Comparison of ENCODE assay signal across 18 cellular contexts in the genomic region with DNA sequence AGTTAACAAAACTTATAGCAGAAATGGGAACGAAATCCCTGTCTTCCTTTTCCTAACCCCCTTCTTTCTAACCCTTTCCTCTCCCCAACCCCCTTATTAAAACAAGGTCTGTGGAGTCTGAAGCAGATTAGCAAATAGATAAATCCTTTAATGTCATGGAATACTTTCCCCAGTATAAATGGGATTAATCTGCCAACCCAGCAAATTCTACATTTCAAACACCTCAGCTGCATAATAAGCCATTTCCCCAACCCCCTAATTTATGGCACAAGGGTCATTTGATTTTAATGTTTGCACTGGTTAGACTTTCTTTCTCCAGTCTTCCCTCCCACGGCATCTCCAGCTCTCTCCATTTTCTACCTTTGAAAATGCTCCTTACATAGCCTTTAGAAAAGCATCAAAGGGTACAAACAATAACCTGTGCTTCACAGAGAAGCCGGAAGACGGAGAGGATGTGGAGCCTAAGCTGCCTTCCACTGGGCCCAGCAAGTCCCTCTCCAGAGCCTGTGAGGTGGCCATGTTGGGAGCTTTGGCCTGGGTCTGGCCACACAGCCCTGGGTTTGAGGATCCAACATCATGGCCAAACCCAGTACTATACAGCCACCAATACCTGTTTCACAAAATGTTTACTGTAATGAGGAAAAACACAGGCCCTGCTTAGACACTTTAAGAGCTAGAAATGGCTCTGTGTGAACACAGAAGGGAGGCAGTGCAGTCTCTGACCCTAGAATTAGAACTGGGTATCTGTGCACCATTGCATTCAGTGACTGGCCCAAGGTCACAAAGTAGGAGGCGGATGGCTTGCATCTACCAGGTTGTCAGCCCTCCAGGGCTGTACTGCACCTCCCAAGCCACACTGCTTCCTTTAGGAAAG. TPM values are rescaled to one million over a fixed set of nuclear protein-coding genes. Genes with fewer than 3 reads are reported as not detected.
DNase-seq lines count a peak whose midpoint lies in the region; ATAC-seq and TF ChIP-seq lines count a peak whose summit lies in the region.
"Had no signal": no experiment of that assay in that cellular context is flagged by ENCODE, and none has a peak within 500 bp of the region (broad histone marks: within the 10 kb centered on the region; RNA-seq: fewer than 3 reads in every experiment).

No MANE protein-coding gene starts in this region.

- intact Hi-C loops in A673 (cut with micrococcal nuclease; ENCODE audit: unreplicated experiment) (no loop called here), MCF 10A (cut with micrococcal nuclease) (no loop called here)
- intact Hi-C loops in naive thymus-derived CD4-positive, alpha-beta T cell (cut with micrococcal nuclease), result no loop called here

- POLR2A ChIA-PET in A673 (lab: Charles Lee; ENCODE audit: low non-redundant PET), result no interaction called here
- POLR2A ChIA-PET in MCF 10A (lab: Yijun Ruan, JAX), result interaction anchor here (0.7 to 2.3 kb wide), 3 partner anchors 57 to 320 kb away, joined by 4 to 8 read pairs (median 4); partner anchors contain the start of gene SPRY1
- POLR2A ChIA-PET in naive thymus-derived CD4-positive, alpha-beta T cell (lab: Charles Lee), result interaction anchor here (0.8 kb wide), 1 partner anchor 53 kb away, joined by 3 read pairs; no protein-coding TSS in a partner anchor

- no peak overlapping the region for H3K4me3 ChIP-seq in A673 (ENCODE audit: low read depth, low read length, poor library complexity, severe bottlenecking)
- H3K4me3 ChIP-seq in naive thymus-derived CD4-positive, alpha-beta T cell (ENCODE audit: low read length), result no peak overlapping the region
- H3K4me3 ChIP-seq: HAP-1 had no signal

- no peaks in the 10 kb centered on the region for H3K36me3 ChIP-seq in A673 (ENCODE audit: insufficient read depth, low read length, poor library complexity, severe bottlenecking)
- no peaks in the 10 kb centered on the region for H3K36me3 ChIP-seq in naive thymus-derived CD4-positive, alpha-beta T cell (ENCODE audit: control insufficient read depth in 2 of 3, insufficient read depth in 3 of 3, low read length in 3 of 3)
- H3K36me3 ChIP-seq: HAP-1 had no signal

- H3K27ac Mint-ChIP-seq in MCF 10A (ENCODE audit: low read depth, unreplicated experiment) (peak overlapping the region; percentile 99), neural crest cell (ENCODE audit: unreplicated experiment) (peak overlapping the region; percentile 35)
- H3K27ac Mint-ChIP-seq in naive thymus-derived CD4-positive, alpha-beta T cell, result no peak overlapping the region
- H3K27ac Mint-ChIP-seq: activated CD4-positive, alpha-beta T cell treated with anti-CD3 and anti-CD28 coated beads, Interleukin-2, amount 10 ng/mL, durations not matched to agents 24 days and 14 days; naive B cell had no signal

- H3K9me3 Mint-ChIP-seq in MCF 10A (ENCODE audit: unreplicated experiment) (no peaks in the 10 kb centered on the region), neural crest cell (peaks cover 10% of the 10 kb centered on the region)
- H3K9me3 Mint-ChIP-seq in naive thymus-derived CD4-positive, alpha-beta T cell, result peaks cover 0 to 17% (median 5%) of the 10 kb centered on the region in 11 donors
- H3K9me3 Mint-ChIP-seq: activated T-cell treated with anti-CD3 and anti-CD28 coated beads, Interleukin-2, amount 50 U/mL, for 4 hours had no signal

- no peaks in the 10 kb centered on the region for H3K36me3 Mint-ChIP-seq in MCF 10A (ENCODE audit: insufficient read depth, unreplicated experiment)
- H3K36me3 Mint-ChIP-seq in neural crest cell (ENCODE audit: low read depth), result peaks cover 10% of the 10 kb centered on the region
- H3K36me3 Mint-ChIP-seq in naive thymus-derived CD4-positive, alpha-beta T cell, result no peaks in the 10 kb centered on the region

- DNase-seq in A673 (ENCODE audit: low spot score) (peak; percentile 15), HK-2 (ENCODE audit: unreplicated experiment) (peak; percentile 6), MCF 10A (ENCODE audit: unreplicated experiment) (no peak), neural crest cell (ENCODE audit: low read depth, low spot score) (no peak), DMS114 treated with DMSO at 0.1 percent for 48 hours (lab: John Stamatoyannopoulos, UW; ENCODE audit: unreplicated experiment) (no peak), Kasumi-1 (lab: John Stamatoyannopoulos, UW) (no peak)
- DNase-seq in naive thymus-derived CD4-positive, alpha-beta T cell, result no peak
- DNase-seq: activated CD4-positive, alpha-beta T cell treated with anti-CD3 and anti-CD28 coated beads, Interleukin-2, amount 10 ng/mL, durations not matched to agents 24 days and 14 days; activated T-cell treated with anti-CD3 and anti-CD28 coated beads, Interleukin-2, amount 50 U/mL, for 4 hours; AML-193; hypothalamus; MM.1S; naive B cell; NCI-H2029 treated with DMSO at 0.1 percent for 48 hours; NCI-H748 treated with DMSO at 0.1 percent for 48 hours had no signal

- H3K4me1 Mint-ChIP-seq in MCF 10A (ENCODE audit: insufficient read depth, unreplicated experiment) (peaks cover 16% of the 10 kb centered on the region), neural crest cell (peaks cover 33% of the 10 kb centered on the region)
- no peaks in the 10 kb centered on the region for H3K4me1 Mint-ChIP-seq in naive thymus-derived CD4-positive, alpha-beta T cell
- H3K4me1 Mint-ChIP-seq: activated CD4-positive, alpha-beta T cell treated with anti-CD3 and anti-CD28 coated beads, Interleukin-2, amount 10 ng/mL, durations not matched to agents 24 days and 14 days; naive B cell had no signal

- peaks cover 7% of the 10 kb centered on the region for H3K4me1 ChIP-seq in A673 (ENCODE audit: insufficient read depth, low read length, poor library complexity, severe bottlenecking)
- H3K4me1 ChIP-seq in naive thymus-derived CD4-positive, alpha-beta T cell (ENCODE audit: control insufficient read depth in 2 of 2, insufficient read depth in 2 of 2, low read length in 2 of 2), result no peaks in the 10 kb centered on the region

- no peak for TF ChIP-seq CTCF in A673 (conservative IDR thresholded peaks at IDR 0.05; ENCODE audit: low read depth, low read length)
- no peak for TF ChIP-seq CTCF in MCF 10A (IDR thresholded peaks at IDR 0.05; ENCODE audit: unreplicated experiment)
- TF ChIP-seq CTCF in neural crest cell (conservative IDR thresholded peaks at IDR 0.05), result no peak

- H3K27me3 ChIP-seq in A673 (replicated peaks; ENCODE audit: insufficient read depth, low read depth, low read length, poor library complexity), result no peaks in the 10 kb centered on the region
- no peaks in the 10 kb centered on the region for H3K27me3 ChIP-seq in naive thymus-derived CD4-positive, alpha-beta T cell (ENCODE audit: control insufficient read depth in 2 of 2, insufficient read depth in 2 of 2, low read length in 2 of 2)

- H3K27me3 Mint-ChIP-seq in MCF 10A (ENCODE audit: insufficient read depth, unreplicated experiment) (no peaks in the 10 kb centered on the region), neural crest cell (ENCODE audit: low read depth) (no peaks in the 10 kb centered on the region)
- peaks cover 5 to 32% (median 6%) of the 10 kb centered on the region in 5 donors for H3K27me3 Mint-ChIP-seq in naive thymus-derived CD4-positive, alpha-beta T cell

- H3K4me3 Mint-ChIP-seq in MCF 10A (ENCODE audit: unreplicated experiment) (peak overlapping the region; percentile 50), neural crest cell (no peak overlapping the region)
- H3K4me3 Mint-ChIP-seq in naive thymus-derived CD4-positive, alpha-beta T cell, result no peak overlapping the region
- H3K4me3 Mint-ChIP-seq: activated CD4-positive, alpha-beta T cell treated with anti-CD3 and anti-CD28 coated beads, Interleukin-2, amount 10 ng/mL, durations not matched to agents 24 days and 14 days; activated T-cell treated with anti-CD3 and anti-CD28 coated beads, Interleukin-2, amount 50 U/mL, for 4 hours; naive B cell had no signal

- CTCF ChIA-PET in A673 (lab: Charles Lee), result no interaction called here
- CTCF ChIA-PET in MCF 10A (lab: Yijun Ruan, JAX), result interaction anchor here (0.6 to 2.1 kb wide), 9 partner anchors 10 to 1310 kb away, joined by 3 to 16 read pairs (median 4); no protein-coding TSS in a partner anchor
- CTCF ChIA-PET in naive thymus-derived CD4-positive, alpha-beta T cell (lab: Charles Lee), result no interaction called here

- ATAC-seq in GM18867 (IDR thresholded peaks at IDR 0.05; ENCODE audit: unreplicated experiment), result no peak
- no peak for ATAC-seq in naive thymus-derived CD4-positive, alpha-beta T cell
- ATAC-seq: activated T-cell treated with anti-CD3 and anti-CD28 coated beads, Interleukin-2, amount 50 U/mL, for 4 hours; left lobe of liver had no signal

- H3K27ac ChIP-seq in A673 (ENCODE audit: low read depth, low read length, poor library complexity, severe bottlenecking), result no peak overlapping the region
- no peak overlapping the region for H3K27ac ChIP-seq in naive thymus-derived CD4-positive, alpha-beta T cell (ENCODE audit: low read depth, low read length)

- no peaks in the 10 kb centered on the region for H3K9me3 ChIP-seq in A673 (ENCODE audit: low read depth, low read length, poor library complexity, severe bottlenecking)
- no peaks in the 10 kb centered on the region for H3K9me3 ChIP-seq in naive thymus-derived CD4-positive, alpha-beta T cell (ENCODE audit: control insufficient read depth in 2 of 3, low read length in 3 of 3)

- BruUV-seq in A673 (replicated peaks; lab: Mats Ljungman, UMichigan) (no TSS peak), MCF 10A (replicated peaks; lab: Mats Ljungman, UMichigan) (no TSS peak)

RNA-seq across cellular contexts. Expression of gene SPRY1, which starts 56.9 kb away (rescaled TPM):
- total RNA-seq in A673 (2021) (6.0 and 6.8 TPM in 2 replicates), MCF 10A (2022) (4.3 and 5.6 TPM in 2 replicates), neural crest cell (125 and 134 TPM in 2 replicates)
- total RNA-seq in naive thymus-derived CD4-positive, alpha-beta T cell, result 10 to 100 TPM in 2 of 5 experiments, 1 to 10 TPM in 3; 2.5 to 20.5 (median 6.2) TPM
- 1 to 10 TPM; 1.6 to 4.3 TPM for polyA plus RNA-seq in naive thymus-derived CD4-positive, alpha-beta T cell

Comparison
In these comparisons a context has a peak if more than half of its experiments do, and no peak if none do; other contexts are left out.
1. DNase-seq: peak in A673 (single experiment) and HK-2 (single experiment); none in MCF 10A (single experiment), neural crest cell (single experiment), DMS114 treated with DMSO at 0.1 percent for 48 hours (single experiment), Kasumi-1 (0 of 2) and naive thymus-derived CD4-positive, alpha-beta T cell (0 of 9).
2. H3K27ac Mint-ChIP-seq: peak in MCF 10A (single experiment) and neural crest cell (single experiment); none in naive thymus-derived CD4-positive, alpha-beta T cell (0 of 9).